ENCODE assay signal across 1 cellular context in genomic region chr2:169585673-169586072, GRCh38.
TF ChIP-seq lines count a peak whose summit lies in the region.

No MANE protein-coding gene starts in this region.

TF ChIP-seq in H1, 55 proteins besides CTCF, POLR2A, EP300 and RAD21:
- TF ChIP-seq GTF2F1 (IDR thresholded peaks at IDR 0.05; ENCODE audit: borderline replicate concordance, low read depth, low read length) (no peak), RBBP5 (IDR thresholded peaks at IDR 0.05; ENCODE audit: borderline replicate concordance, low read depth, low read length) (no peak), TAF1 (IDR thresholded peaks at IDR 0.05; ENCODE audit: low read depth, low read length) (no peak)
- TF ChIP-seq, protein P1, sequence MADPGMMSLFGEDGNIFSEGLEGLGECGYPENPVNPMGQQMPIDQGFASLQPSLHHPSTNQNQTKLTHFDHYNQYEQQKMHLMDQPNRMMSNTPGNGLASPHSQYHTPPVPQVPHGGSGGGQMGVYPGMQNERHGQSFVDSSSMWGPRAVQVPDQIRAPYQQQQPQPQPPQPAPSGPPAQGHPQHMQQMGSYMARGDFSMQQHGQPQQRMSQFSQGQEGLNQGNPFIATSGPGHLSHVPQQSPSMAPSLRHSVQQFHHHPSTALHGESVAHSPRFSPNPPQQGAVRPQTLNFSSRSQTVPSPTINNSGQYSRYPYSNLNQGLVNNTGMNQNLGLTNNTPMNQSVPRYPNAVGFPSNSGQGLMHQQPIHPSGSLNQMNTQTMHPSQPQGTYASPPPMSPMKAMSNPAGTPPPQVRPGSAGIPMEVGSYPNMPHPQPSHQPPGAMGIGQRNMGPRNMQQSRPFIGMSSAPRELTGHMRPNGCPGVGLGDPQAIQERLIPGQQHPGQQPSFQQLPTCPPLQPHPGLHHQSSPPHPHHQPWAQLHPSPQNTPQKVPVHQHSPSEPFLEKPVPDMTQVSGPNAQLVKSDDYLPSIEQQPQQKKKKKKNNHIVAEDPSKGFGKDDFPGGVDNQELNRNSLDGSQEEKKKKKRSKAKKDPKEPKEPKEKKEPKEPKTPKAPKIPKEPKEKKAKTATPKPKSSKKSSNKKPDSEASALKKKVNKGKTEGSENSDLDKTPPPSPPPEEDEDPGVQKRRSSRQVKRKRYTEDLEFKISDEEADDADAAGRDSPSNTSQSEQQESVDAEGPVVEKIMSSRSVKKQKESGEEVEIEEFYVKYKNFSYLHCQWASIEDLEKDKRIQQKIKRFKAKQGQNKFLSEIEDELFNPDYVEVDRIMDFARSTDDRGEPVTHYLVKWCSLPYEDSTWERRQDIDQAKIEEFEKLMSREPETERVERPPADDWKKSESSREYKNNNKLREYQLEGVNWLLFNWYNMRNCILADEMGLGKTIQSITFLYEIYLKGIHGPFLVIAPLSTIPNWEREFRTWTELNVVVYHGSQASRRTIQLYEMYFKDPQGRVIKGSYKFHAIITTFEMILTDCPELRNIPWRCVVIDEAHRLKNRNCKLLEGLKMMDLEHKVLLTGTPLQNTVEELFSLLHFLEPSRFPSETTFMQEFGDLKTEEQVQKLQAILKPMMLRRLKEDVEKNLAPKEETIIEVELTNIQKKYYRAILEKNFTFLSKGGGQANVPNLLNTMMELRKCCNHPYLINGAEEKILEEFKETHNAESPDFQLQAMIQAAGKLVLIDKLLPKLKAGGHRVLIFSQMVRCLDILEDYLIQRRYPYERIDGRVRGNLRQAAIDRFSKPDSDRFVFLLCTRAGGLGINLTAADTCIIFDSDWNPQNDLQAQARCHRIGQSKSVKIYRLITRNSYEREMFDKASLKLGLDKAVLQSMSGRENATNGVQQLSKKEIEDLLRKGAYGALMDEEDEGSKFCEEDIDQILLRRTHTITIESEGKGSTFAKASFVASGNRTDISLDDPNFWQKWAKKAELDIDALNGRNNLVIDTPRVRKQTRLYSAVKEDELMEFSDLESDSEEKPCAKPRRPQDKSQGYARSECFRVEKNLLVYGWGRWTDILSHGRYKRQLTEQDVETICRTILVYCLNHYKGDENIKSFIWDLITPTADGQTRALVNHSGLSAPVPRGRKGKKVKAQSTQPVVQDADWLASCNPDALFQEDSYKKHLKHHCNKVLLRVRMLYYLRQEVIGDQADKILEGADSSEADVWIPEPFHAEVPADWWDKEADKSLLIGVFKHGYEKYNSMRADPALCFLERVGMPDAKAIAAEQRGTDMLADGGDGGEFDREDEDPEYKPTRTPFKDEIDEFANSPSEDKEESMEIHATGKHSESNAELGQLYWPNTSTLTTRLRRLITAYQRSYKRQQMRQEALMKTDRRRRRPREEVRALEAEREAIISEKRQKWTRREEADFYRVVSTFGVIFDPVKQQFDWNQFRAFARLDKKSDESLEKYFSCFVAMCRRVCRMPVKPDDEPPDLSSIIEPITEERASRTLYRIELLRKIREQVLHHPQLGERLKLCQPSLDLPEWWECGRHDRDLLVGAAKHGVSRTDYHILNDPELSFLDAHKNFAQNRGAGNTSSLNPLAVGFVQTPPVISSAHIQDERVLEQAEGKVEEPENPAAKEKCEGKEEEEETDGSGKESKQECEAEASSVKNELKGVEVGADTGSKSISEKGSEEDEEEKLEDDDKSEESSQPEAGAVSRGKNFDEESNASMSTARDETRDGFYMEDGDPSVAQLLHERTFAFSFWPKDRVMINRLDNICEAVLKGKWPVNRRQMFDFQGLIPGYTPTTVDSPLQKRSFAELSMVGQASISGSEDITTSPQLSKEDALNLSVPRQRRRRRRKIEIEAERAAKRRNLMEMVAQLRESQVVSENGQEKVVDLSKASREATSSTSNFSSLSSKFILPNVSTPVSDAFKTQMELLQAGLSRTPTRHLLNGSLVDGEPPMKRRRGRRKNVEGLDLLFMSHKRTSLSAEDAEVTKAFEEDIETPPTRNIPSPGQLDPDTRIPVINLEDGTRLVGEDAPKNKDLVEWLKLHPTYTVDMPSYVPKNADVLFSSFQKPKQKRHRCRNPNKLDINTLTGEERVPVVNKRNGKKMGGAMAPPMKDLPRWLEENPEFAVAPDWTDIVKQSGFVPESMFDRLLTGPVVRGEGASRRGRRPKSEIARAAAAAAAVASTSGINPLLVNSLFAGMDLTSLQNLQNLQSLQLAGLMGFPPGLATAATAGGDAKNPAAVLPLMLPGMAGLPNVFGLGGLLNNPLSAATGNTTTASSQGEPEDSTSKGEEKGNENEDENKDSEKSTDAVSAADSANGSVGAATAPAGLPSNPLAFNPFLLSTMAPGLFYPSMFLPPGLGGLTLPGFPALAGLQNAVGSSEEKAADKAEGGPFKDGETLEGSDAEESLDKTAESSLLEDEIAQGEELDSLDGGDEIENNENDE (IDR thresholded peaks at IDR 0.05; ENCODE audit: insufficient replicate concordance, low read length), result no peak
